ENCODE assay signal across 8 cellular contexts in the genomic region with DNA sequence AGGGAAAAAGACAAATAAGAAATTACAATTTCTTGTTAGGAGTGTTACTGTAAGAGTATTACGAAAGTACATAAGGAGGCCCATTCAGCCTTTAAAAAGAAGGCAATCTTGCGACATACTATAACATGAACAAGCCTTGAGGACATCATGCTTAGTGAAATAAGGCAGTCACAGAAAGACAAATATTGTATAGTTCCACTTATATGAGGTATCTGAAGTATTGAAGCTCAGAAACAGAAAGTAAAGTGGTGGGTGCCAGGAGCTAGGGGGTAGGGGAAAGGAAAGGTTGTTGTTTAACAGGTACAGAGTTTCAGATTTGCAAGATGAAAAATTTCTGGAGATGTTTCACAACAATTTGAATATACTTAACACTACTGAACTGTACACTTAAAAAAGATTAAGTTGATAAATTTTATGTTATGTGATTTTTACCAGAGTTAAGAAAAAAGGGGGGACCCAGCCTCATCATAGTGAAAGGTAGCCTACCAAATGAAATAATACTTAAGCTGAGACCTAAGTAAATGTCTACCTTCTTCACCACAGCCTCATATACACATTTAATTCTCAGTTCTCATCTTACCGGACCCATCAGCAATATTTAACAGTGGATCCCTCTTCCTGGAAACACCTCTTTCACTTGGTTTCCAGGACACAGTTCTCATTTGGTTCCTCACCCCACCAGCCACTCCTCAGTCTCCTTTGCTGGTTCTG. TPM values are rescaled to one million over a fixed set of nuclear protein-coding genes. Genes with fewer than 3 reads are reported as not detected.
DNase-seq lines count a peak whose midpoint lies in the region; ATAC-seq and TF ChIP-seq lines count a peak whose summit lies in the region.

No MANE protein-coding gene starts in this region.

- H3K4me3 ChIP-seq in left ventricle myocardium inferior (no peak overlapping the region), right cardiac atrium (ENCODE audit: low read length) (no peak overlapping the region), choroid plexus epithelial cell (ENCODE audit: low read depth, low read length) (no peak overlapping the region), upper lobe of right lung (no peak overlapping the region)

- DNase-seq in left ventricle myocardium inferior: no peak
- DNase-seq in right cardiac atrium: no peak
- peak; percentile 70 for DNase-seq in choroid plexus epithelial cell (ENCODE audit: low read depth)
- no peak for DNase-seq in upper lobe of right lung
- DNase-seq in NCI-H748 (lab: John Stamatoyannopoulos, UW; ENCODE audit: unreplicated experiment): no peak
- no peak for DNase-seq in stimulated activated CD4-positive, alpha-beta T cell treated with anti-CD3 and anti-CD28 coated beads, Interleukin-2, amount 100 ng/mL, for 48 hours
- DNase-seq in H4 (ENCODE audit: low spot score): no peak

- TF ChIP-seq CTCF in left ventricle myocardium inferior (IDR thresholded peaks at IDR 0.05; ENCODE audit: borderline replicate concordance) (no peak), choroid plexus epithelial cell (conservative IDR thresholded peaks at IDR 0.05; ENCODE audit: low read depth, low read length) (no peak), upper lobe of right lung (IDR thresholded peaks at IDR 0.05) (no peak)

- H3K27me3 ChIP-seq in left ventricle myocardium inferior (ENCODE audit: low read depth) (no peaks in the 10 kb centered on the region), right cardiac atrium (ENCODE audit: control insufficient read depth, insufficient read depth) (no peaks in the 10 kb centered on the region), upper lobe of right lung (no peaks in the 10 kb centered on the region)

- H3K4me1 ChIP-seq in left ventricle myocardium inferior (peaks cover 66% of the 10 kb centered on the region), right cardiac atrium (ENCODE audit: control insufficient read depth, insufficient read depth, low read length) (peaks cover 14% of the 10 kb centered on the region), upper lobe of right lung (peaks cover 23% of the 10 kb centered on the region)

- no peak for TF ChIP-seq EP300 in Ishikawa (IDR thresholded peaks at IDR 0.05; ENCODE audit: borderline replicate concordance)

- H3K9me3 ChIP-seq in left ventricle myocardium inferior (replicated peaks): no peaks in the 10 kb centered on the region
- H3K9me3 ChIP-seq in right cardiac atrium (ENCODE audit: control insufficient read depth, low read length): no peaks in the 10 kb centered on the region
- H3K9me3 ChIP-seq in upper lobe of right lung: no peaks in the 10 kb centered on the region

- ATAC-seq in right cardiac atrium (no peak), upper lobe of right lung (peak; percentile 69)

- peaks cover 4% of the 10 kb centered on the region for H3K36me3 ChIP-seq in left ventricle myocardium inferior
- H3K36me3 ChIP-seq in upper lobe of right lung: no peaks in the 10 kb centered on the region

- 88% methylated on average over 3 of the region's 3 CpGs for WGBS in right cardiac atrium

- intact Hi-C loops in left ventricle myocardium inferior (cut with micrococcal nuclease): no loop called here
- intact Hi-C loops in right cardiac atrium (cut with DNase I): no loop called here
- intact Hi-C loops in upper lobe of right lung (cut with DNase I): no loop called here

- no peak for TF ChIP-seq RAD21 in Ishikawa (IDR thresholded peaks at IDR 0.05; ENCODE audit: low read depth)

- peak overlapping the region; percentile 62 for H3K27ac ChIP-seq in left ventricle myocardium inferior (replicated peaks)
- no peak overlapping the region for H3K27ac ChIP-seq in right cardiac atrium (ENCODE audit: low read length)
- no peak overlapping the region for H3K27ac ChIP-seq in upper lobe of right lung

TF ChIP-seq in Ishikawa, 13 proteins besides CTCF, POLR2A, EP300 and RAD21:
- TF ChIP-seq, protein P1, sequence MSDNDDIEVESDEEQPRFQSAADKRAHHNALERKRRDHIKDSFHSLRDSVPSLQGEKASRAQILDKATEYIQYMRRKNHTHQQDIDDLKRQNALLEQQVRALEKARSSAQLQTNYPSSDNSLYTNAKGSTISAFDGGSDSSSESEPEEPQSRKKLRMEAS (IDR thresholded peaks at IDR 0.05): no peak
- TF ChIP-seq ZBTB7A (IDR thresholded peaks at IDR 0.05; ENCODE audit: low read depth): no peak
- 0 out of 2 replicates have a peak, but pooled peaks have one; percentile 2 for TF ChIP-seq CEBPB (IDR thresholded peaks at IDR 0.05)
- no peak for TF ChIP-seq CREB1 (IDR thresholded peaks at IDR 0.05; ENCODE audit: low read depth)

RNA-seq across cellular contexts. Expression of gene USP24, which starts 19.5 kb away (rescaled TPM):
- 39.5 TPM for total RNA-seq in left ventricle myocardium inferior
- total RNA-seq in right cardiac atrium: 10 to 100 TPM; 32.6 to 35.7 (median 34.7) TPM
- 11.4 TPM for polyA plus RNA-seq in right cardiac atrium
- total RNA-seq in upper lobe of right lung: 39.5 TPM
- total RNA-seq in H4 (2014; rRNA removed; shearing (Covaris generic)): 18.0 and 20.4 TPM in 2 replicates
